24 cellular contexts compared by ENCODE assay signal in the genomic region with DNA sequence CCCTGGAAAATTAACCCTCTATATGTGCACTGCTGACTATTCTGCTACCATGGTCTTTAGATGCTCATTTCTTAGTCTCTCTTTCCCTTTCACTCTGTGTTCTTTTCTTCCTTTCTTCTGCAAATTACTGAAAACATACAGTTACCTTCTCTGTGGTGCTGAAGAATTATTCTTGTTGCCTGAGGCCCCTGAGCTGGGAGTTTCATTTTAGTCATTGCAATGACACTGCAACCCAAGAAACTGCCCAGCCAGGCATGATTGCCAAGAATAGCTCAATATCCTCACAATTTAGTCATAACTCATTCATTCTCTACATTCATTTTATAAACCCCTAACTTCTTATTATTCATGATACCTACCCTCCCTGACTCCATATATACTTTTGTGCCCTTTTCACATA.
"Had no signal": no experiment of that assay in that cellular context is flagged by ENCODE, and none has a peak within 500 bp of the region (broad histone marks: within the 10 kb centered on the region; RNA-seq: fewer than 3 reads in every experiment).

No MANE protein-coding gene starts in this region.

- DNase-seq: activated CD4-positive, alpha-beta T cell treated with anti-CD3 and anti-CD28 coated beads for 36 hours; activated CD4-positive, alpha-beta T cell treated with anti-CD3 and anti-CD28 coated beads, Interleukin-2, amount 50 U/mL, for 4 hours; activated CD8-positive, alpha-beta memory T cell treated with anti-CD3 and anti-CD28 coated beads for 24 hours; activated CD8-positive, alpha-beta memory T cell treated with anti-CD3 and anti-CD28 coated beads, Interleukin-2, amount 50 U/mL, for 4 hours; activated naive CD4-positive, alpha-beta T cell treated with Interleukin-2 at 50 U/mL for 16 hours; activated naive CD8-positive, alpha-beta T cell treated with anti-CD3 and anti-CD28 coated beads for 36 hours; activated T-cell treated with anti-CD3 and anti-CD28 coated beads, Interleukin-2, amount 50 U/mL, for 24 hours; amniotic stem cell; cortex of kidney; immature natural killer cell; left lung; naive thymus-derived CD8-positive, alpha-beta T cell; stimulated activated CD4-positive, alpha-beta T cell treated with anti-CD3 and anti-CD28 coated beads, Interleukin-15, amount 100 ng/mL, for 24 hours; stimulated activated naive CD4-positive, alpha-beta T cell; T-helper 9 cell; upper lobe of right lung had no signal

- H3K9me3 Mint-ChIP-seq: activated naive CD8-positive, alpha-beta T cell treated with anti-CD3 and anti-CD28 coated beads for 36 hours; activated T-cell treated with anti-CD3 and anti-CD28 coated beads, Interleukin-2, amount 50 U/mL, for 24 hours; activated T-helper 2 cell treated with anti-CD3 and anti-CD28 coated beads, Interferon-gamma antibody, Interleukin-2, Interleukin-4, amounts not matched to agents 10 μg/mL and 5 μg/mL and 100 μg/mL, durations not matched to agents 14 hours and 24 hours and 36 hours; mesothelial cell of epicardium; naive thymus-derived CD8-positive, alpha-beta T cell; neural progenitor cell; WTC11 had no signal

- H3K4me1 Mint-ChIP-seq: activated CD4-positive, alpha-beta T cell treated with anti-CD3 and anti-CD28 coated beads for 36 hours; activated naive CD8-positive, alpha-beta T cell treated with anti-CD3 and anti-CD28 coated beads for 36 hours; immature natural killer cell; mesothelial cell of epicardium; naive thymus-derived CD8-positive, alpha-beta T cell had no signal

- H3K4me3 Mint-ChIP-seq: activated CD4-positive, alpha-beta T cell treated with anti-CD3 and anti-CD28 coated beads for 36 hours; activated naive CD8-positive, alpha-beta T cell treated with anti-CD3 and anti-CD28 coated beads for 36 hours; activated T-cell treated with anti-CD3 and anti-CD28 coated beads, Interleukin-2, amount 50 U/mL, for 24 hours; immature natural killer cell; mesothelial cell of epicardium; naive thymus-derived CD8-positive, alpha-beta T cell; neural progenitor cell; WTC11 had no signal

- H3K27me3 ChIP-seq: cardiac muscle cell, foreskin keratinocyte, left lung, neural progenitor cell, upper lobe of right lung had no signal

- H3K27me3 Mint-ChIP-seq: activated naive CD8-positive, alpha-beta T cell treated with anti-CD3 and anti-CD28 coated beads for 36 hours; activated T-cell treated with anti-CD3 and anti-CD28 coated beads, Interleukin-2, amount 50 U/mL, for 24 hours had no signal

- H3K9me3 ChIP-seq: left lung, upper lobe of right lung had no signal

- H3K4me1 ChIP-seq: foreskin keratinocyte, left lung, neural progenitor cell, upper lobe of right lung had no signal

- ATAC-seq: activated CD4-positive, alpha-beta T cell treated with anti-CD3 and anti-CD28 coated beads for 36 hours; foreskin keratinocyte; left lung; naive thymus-derived CD8-positive, alpha-beta T cell; sciatic nerve; upper lobe of right lung; WTC11 had no signal

- H3K4me3 ChIP-seq: cardiac muscle cell, left lung, neural progenitor cell, smooth muscle cell, upper lobe of right lung had no signal

- H3K27ac ChIP-seq: cardiac muscle cell, foreskin keratinocyte, left lung, neural progenitor cell, upper lobe of right lung had no signal

- H3K36me3 Mint-ChIP-seq: activated naive CD8-positive, alpha-beta T cell treated with anti-CD3 and anti-CD28 coated beads for 36 hours; mesothelial cell of epicardium; naive thymus-derived CD8-positive, alpha-beta T cell; neural progenitor cell; WTC11 had no signal

- H3K36me3 ChIP-seq: cardiac muscle cell, left lung, neural progenitor cell, upper lobe of right lung had no signal

- H3K27ac Mint-ChIP-seq: activated CD4-positive, alpha-beta T cell treated with anti-CD3 and anti-CD28 coated beads for 36 hours; activated naive CD8-positive, alpha-beta T cell treated with anti-CD3 and anti-CD28 coated beads for 36 hours; activated T-cell treated with anti-CD3 and anti-CD28 coated beads, Interleukin-2, amount 50 U/mL, for 24 hours; activated T-helper 2 cell treated with anti-CD3 and anti-CD28 coated beads, Interferon-gamma antibody, Interleukin-2, Interleukin-4, amounts not matched to agents 10 μg/mL and 5 μg/mL and 100 μg/mL, durations not matched to agents 14 hours and 24 hours and 36 hours; immature natural killer cell; mesothelial cell of epicardium; naive thymus-derived CD8-positive, alpha-beta T cell; neural progenitor cell; WTC11 had no signal
